In the genomic region with DNA sequence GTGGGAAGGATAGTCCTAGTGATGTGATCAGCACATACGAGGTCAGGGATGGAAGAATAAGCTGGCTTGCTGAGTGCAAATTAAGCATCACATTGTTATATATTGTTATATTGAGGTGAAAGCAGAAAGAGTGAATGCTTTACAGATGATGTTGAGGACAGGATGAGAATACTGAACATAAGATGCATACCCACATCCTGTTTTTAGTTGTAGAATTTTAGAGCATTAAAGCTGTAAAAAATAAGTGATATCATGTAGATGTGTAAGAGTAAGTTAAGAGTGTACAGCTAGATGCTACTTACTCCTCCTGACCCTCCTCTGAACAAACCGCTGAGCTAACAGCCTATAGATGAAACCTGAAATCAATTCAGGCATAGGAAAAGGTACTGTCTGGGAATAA, we compare ENCODE assay signal across 16 cellular contexts.
DNase-seq lines count a peak whose midpoint lies in the region; ATAC-seq and TF ChIP-seq lines count a peak whose summit lies in the region.
"Had no signal": no experiment of that assay in that cellular context is flagged by ENCODE, and none has a peak within 500 bp of the region (broad histone marks: within the 10 kb centered on the region; RNA-seq: fewer than 3 reads in every experiment).

No MANE protein-coding gene starts in this region.

- no peaks in the 10 kb centered on the region for H3K27me3 ChIP-seq in CD8-positive, alpha-beta T cell (ENCODE audit: insufficient read depth, low read length)
- H3K27me3 ChIP-seq in ascending aorta = no peaks in the 10 kb centered on the region

- POLR2A ChIA-PET in activated naive CD8-positive, alpha-beta T cell treated with anti-CD3 and anti-CD28 coated beads, Interleukin-2, amount 10 ng/mL, durations not matched to agents 7 days and 5 days (lab: Charles Lee) = no interaction called here
- POLR2A ChIA-PET in CD8-positive, alpha-beta T cell (lab: Charles Lee) = interaction anchor here (1.0 kb wide), 1 partner anchor 11 kb away, joined by 3 read pairs; no protein-coding TSS in a partner anchor
- POLR2A ChIA-PET in naive thymus-derived CD8-positive, alpha-beta T cell (lab: Charles Lee) = interaction anchor here (1.1 kb wide), 2 partner anchors 17 to 21 kb away, joined by 3 to 4 read pairs; no protein-coding TSS in a partner anchor

- ATAC-seq in activated naive CD8-positive, alpha-beta T cell treated with anti-CD3 and anti-CD28 coated beads, Interleukin-2, amount 10 ng/mL, durations not matched to agents 7 days and 5 days (ENCODE audit: low read depth) = peak; percentile 45
- ATAC-seq in activated naive CD8-positive, alpha-beta T cell treated with anti-CD3 and anti-CD28 coated beads, Interleukin-2, amount 50 U/mL, for 24 hours = no peak
- peak; percentile 58 for ATAC-seq in CD8-positive, alpha-beta T cell
- peak; percentile 67 to 77 for ATAC-seq in naive thymus-derived CD8-positive, alpha-beta T cell
- ATAC-seq: GM23338, HCT116 had no signal

- H3K9me3 Mint-ChIP-seq in activated naive CD8-positive, alpha-beta T cell treated with anti-CD3 and anti-CD28 coated beads, Interleukin-2, amount 10 ng/mL, durations not matched to agents 7 days and 5 days = peaks cover 3% of the 10 kb centered on the region
- H3K9me3 Mint-ChIP-seq in activated naive CD8-positive, alpha-beta T cell treated with anti-CD3 and anti-CD28 coated beads, Interleukin-2, amount 50 U/mL, for 24 hours = peaks cover 22% of the 10 kb centered on the region
- peaks cover 5% of the 10 kb centered on the region for H3K9me3 Mint-ChIP-seq in CD8-positive, alpha-beta T cell
- H3K9me3 Mint-ChIP-seq in naive thymus-derived CD8-positive, alpha-beta T cell = peaks cover 0 to 21% (median 7%) of the 10 kb centered on the region in 9 donors
- H3K9me3 Mint-ChIP-seq in progenitor cell of endocrine pancreas (ENCODE audit: low read depth) = peaks cover 3% of the 10 kb centered on the region
- H3K9me3 Mint-ChIP-seq: GM23338 had no signal

- H3K36me3 ChIP-seq in CD8-positive, alpha-beta T cell (ENCODE audit: insufficient read depth, low read length) = no peaks in the 10 kb centered on the region
- H3K36me3 ChIP-seq in ascending aorta = no peaks in the 10 kb centered on the region

- no peak for TF ChIP-seq CTCF in CD8-positive, alpha-beta T cell (IDR thresholded peaks at IDR 0.05)
- TF ChIP-seq CTCF in ascending aorta (IDR thresholded peaks at IDR 0.05) = no peak
- TF ChIP-seq CTCF in progenitor cell of endocrine pancreas (IDR thresholded peaks at IDR 0.05; ENCODE audit: unreplicated experiment) = no peak

- no peak overlapping the region for H3K4me3 ChIP-seq in CD8-positive, alpha-beta T cell (ENCODE audit: low read depth, low read length)
- no peak overlapping the region for H3K4me3 ChIP-seq in ascending aorta
- H3K4me3 ChIP-seq: GM23338 had no signal

- no peak overlapping the region for H3K27ac ChIP-seq in CD8-positive, alpha-beta T cell (ENCODE audit: low read depth, low read length)
- no peak overlapping the region for H3K27ac ChIP-seq in ascending aorta

- H3K4me1 ChIP-seq in CD8-positive, alpha-beta T cell (ENCODE audit: insufficient read depth, low read length) = peaks cover 14% of the 10 kb centered on the region
- no peaks in the 10 kb centered on the region for H3K4me1 ChIP-seq in ascending aorta

- intact Hi-C loops in CD8-positive, alpha-beta T cell (cut with DNase I, micrococcal nuclease) = no loop called here
- intact Hi-C loops in ascending aorta (cut with DNase I) = no loop called here

- DNase-seq in activated naive CD8-positive, alpha-beta T cell treated with anti-CD3 and anti-CD28 coated beads, Interleukin-2, amount 10 ng/mL, durations not matched to agents 7 days and 5 days = no peak
- DNase-seq in activated naive CD8-positive, alpha-beta T cell treated with anti-CD3 and anti-CD28 coated beads, Interleukin-2, amount 50 U/mL, for 24 hours = no peak
- no peak for DNase-seq in CD8-positive, alpha-beta T cell
- peak in 2 of 10 donors; percentile 35 for DNase-seq in naive thymus-derived CD8-positive, alpha-beta T cell
- no peak for DNase-seq in GM19240 (ENCODE audit: insufficient read length, low spot score)
- DNase-seq in ascending aorta (ENCODE audit: low spot score in 2 of 2) = no peak
- DNase-seq in progenitor cell of endocrine pancreas (ENCODE audit: low spot score, unreplicated experiment) = no peak
- DNase-seq: C1 segment of cervical spinal cord, Calu3, COR-L47, DMS53, DMS79 treated with DMSO at 0.1 percent for 48 hours, GF-D8, H9 had no signal

- no peaks in the 10 kb centered on the region for H3K27me3 Mint-ChIP-seq in activated naive CD8-positive, alpha-beta T cell treated with anti-CD3 and anti-CD28 coated beads, Interleukin-2, amount 10 ng/mL, durations not matched to agents 7 days and 5 days
- H3K27me3 Mint-ChIP-seq in activated naive CD8-positive, alpha-beta T cell treated with anti-CD3 and anti-CD28 coated beads, Interleukin-2, amount 50 U/mL, for 24 hours = no peaks in the 10 kb centered on the region
- no peaks in the 10 kb centered on the region for H3K27me3 Mint-ChIP-seq in CD8-positive, alpha-beta T cell (ENCODE audit: low read depth)
- H3K27me3 Mint-ChIP-seq in naive thymus-derived CD8-positive, alpha-beta T cell = peaks cover 0 to 1% (median 0%) of the 10 kb centered on the region in 5 donors
- no peaks in the 10 kb centered on the region for H3K27me3 Mint-ChIP-seq in progenitor cell of endocrine pancreas

- CTCF ChIA-PET in CD8-positive, alpha-beta T cell (lab: Charles Lee) = no interaction called here

- H3K4me3 Mint-ChIP-seq in activated naive CD8-positive, alpha-beta T cell treated with anti-CD3 and anti-CD28 coated beads, Interleukin-2, amount 10 ng/mL, durations not matched to agents 7 days and 5 days = no peak overlapping the region
- no peak overlapping the region for H3K4me3 Mint-ChIP-seq in activated naive CD8-positive, alpha-beta T cell treated with anti-CD3 and anti-CD28 coated beads, Interleukin-2, amount 50 U/mL, for 24 hours
- H3K4me3 Mint-ChIP-seq in CD8-positive, alpha-beta T cell = no peak overlapping the region
- H3K4me3 Mint-ChIP-seq in naive thymus-derived CD8-positive, alpha-beta T cell = peak overlapping the region in 7 of 10 donors; percentile 1 to 39 (median 11)
- H3K4me3 Mint-ChIP-seq in progenitor cell of endocrine pancreas (ENCODE audit: low read depth) = no peak overlapping the region
- H3K4me3 Mint-ChIP-seq: GM23338, H9 had no signal

- no peaks in the 10 kb centered on the region for H3K36me3 Mint-ChIP-seq in activated naive CD8-positive, alpha-beta T cell treated with anti-CD3 and anti-CD28 coated beads, Interleukin-2, amount 10 ng/mL, durations not matched to agents 7 days and 5 days
- no peaks in the 10 kb centered on the region for H3K36me3 Mint-ChIP-seq in activated naive CD8-positive, alpha-beta T cell treated with anti-CD3 and anti-CD28 coated beads, Interleukin-2, amount 50 U/mL, for 24 hours (ENCODE audit: low read depth)
- no peaks in the 10 kb centered on the region for H3K36me3 Mint-ChIP-seq in CD8-positive, alpha-beta T cell
- H3K36me3 Mint-ChIP-seq in naive thymus-derived CD8-positive, alpha-beta T cell = peaks cover 0 to 5% (median 5%) of the 10 kb centered on the region in 3 donors
- H3K36me3 Mint-ChIP-seq in progenitor cell of endocrine pancreas (ENCODE audit: insufficient read depth) = peaks cover 2% of the 10 kb centered on the region

- no peaks in the 10 kb centered on the region for H3K9me3 ChIP-seq in CD8-positive, alpha-beta T cell (ENCODE audit: low read length)
- H3K9me3 ChIP-seq in ascending aorta = no peaks in the 10 kb centered on the region

- H3K27ac Mint-ChIP-seq in activated naive CD8-positive, alpha-beta T cell treated with anti-CD3 and anti-CD28 coated beads, Interleukin-2, amount 10 ng/mL, durations not matched to agents 7 days and 5 days = peak overlapping the region; percentile 4
- no peak overlapping the region for H3K27ac Mint-ChIP-seq in activated naive CD8-positive, alpha-beta T cell treated with anti-CD3 and anti-CD28 coated beads, Interleukin-2, amount 50 U/mL, for 24 hours
- peak overlapping the region; percentile 73 for H3K27ac Mint-ChIP-seq in CD8-positive, alpha-beta T cell
- H3K27ac Mint-ChIP-seq in naive thymus-derived CD8-positive, alpha-beta T cell = peak overlapping the region in 9 of 10 donors; percentile 22 to 88 (median 80)
- no peak overlapping the region for H3K27ac Mint-ChIP-seq in progenitor cell of endocrine pancreas
- H3K27ac Mint-ChIP-seq: GM23338, H9 had no signal

- peaks cover 2% of the 10 kb centered on the region for H3K4me1 Mint-ChIP-seq in activated naive CD8-positive, alpha-beta T cell treated with anti-CD3 and anti-CD28 coated beads, Interleukin-2, amount 10 ng/mL, durations not matched to agents 7 days and 5 days
- H3K4me1 Mint-ChIP-seq in activated naive CD8-positive, alpha-beta T cell treated with anti-CD3 and anti-CD28 coated beads, Interleukin-2, amount 50 U/mL, for 24 hours = peaks cover 5% of the 10 kb centered on the region
- H3K4me1 Mint-ChIP-seq in CD8-positive, alpha-beta T cell (ENCODE audit: low read depth) = peaks cover 12% of the 10 kb centered on the region
- H3K4me1 Mint-ChIP-seq in naive thymus-derived CD8-positive, alpha-beta T cell = peaks cover 0 to 33% (median 21%) of the 10 kb centered on the region in 4 donors
- H3K4me1 Mint-ChIP-seq in progenitor cell of endocrine pancreas (ENCODE audit: low read depth) = no peaks in the 10 kb centered on the region
- H3K4me1 Mint-ChIP-seq: GM23338, H9 had no signal

Comparison
In these comparisons a context has a peak if more than half of its experiments do, and no peak if none do; other contexts are left out.
1. H3K27ac Mint-ChIP-seq: peak in activated naive CD8-positive, alpha-beta T cell treated with anti-CD3 and anti-CD28 coated beads, Interleukin-2, amount 10 ng/mL, durations not matched to agents 7 days and 5 days (single experiment), CD8-positive, alpha-beta T cell (single experiment) and naive thymus-derived CD8-positive, alpha-beta T cell (9 of 10); none in activated naive CD8-positive, alpha-beta T cell treated with anti-CD3 and anti-CD28 coated beads, Interleukin-2, amount 50 U/mL, for 24 hours (single experiment) and progenitor cell of endocrine pancreas (single experiment).
2. H3K4me3 Mint-ChIP-seq: peak in naive thymus-derived CD8-positive, alpha-beta T cell (7 of 10); none in activated naive CD8-positive, alpha-beta T cell treated with anti-CD3 and anti-CD28 coated beads, Interleukin-2, amount 10 ng/mL, durations not matched to agents 7 days and 5 days (single experiment), activated naive CD8-positive, alpha-beta T cell treated with anti-CD3 and anti-CD28 coated beads, Interleukin-2, amount 50 U/mL, for 24 hours (single experiment), CD8-positive, alpha-beta T cell (single experiment) and progenitor cell of endocrine pancreas (single experiment).